ENCODE assay signal across 23 cellular contexts in the genomic region with DNA sequence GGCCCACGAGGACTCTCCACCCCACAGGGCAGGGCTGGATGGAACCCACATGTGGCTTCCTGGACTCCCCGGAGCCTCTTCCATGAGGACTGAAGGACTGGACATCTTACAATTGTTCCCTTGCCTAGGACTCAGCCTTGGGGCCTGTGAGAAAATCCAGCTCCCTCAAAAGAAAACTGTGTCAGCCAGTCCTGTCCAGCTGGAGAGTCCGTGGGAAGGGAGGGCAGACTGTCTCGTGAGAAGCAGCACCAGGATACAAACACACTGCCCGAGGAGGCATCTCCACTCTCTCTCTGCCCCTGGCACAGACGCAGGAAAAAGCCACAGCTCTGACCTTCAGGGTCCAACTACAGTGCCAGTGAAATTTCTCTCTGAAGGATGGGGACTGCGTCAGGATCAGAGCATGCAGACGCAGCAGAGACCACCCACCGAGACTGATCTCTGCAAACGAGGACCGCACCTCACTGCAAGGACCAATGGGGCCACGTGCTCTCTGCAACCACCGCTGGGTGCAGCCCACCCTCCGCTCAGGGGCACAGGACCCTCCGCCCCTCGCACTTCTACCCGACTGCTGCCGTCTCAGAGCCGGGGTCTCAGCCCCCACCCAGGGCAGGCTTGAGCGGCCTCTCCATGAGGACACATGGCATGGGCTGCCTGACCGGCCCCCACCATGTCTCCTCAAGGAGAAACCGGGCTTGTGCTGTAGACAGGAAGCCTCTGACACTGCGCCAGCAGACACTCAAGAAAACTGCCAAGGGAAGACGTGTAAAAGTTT.
A peak's percentile ranks its signal among the peaks of the same experiment; 100 is the strongest.
DNase-seq lines count a peak whose midpoint lies in the region; ATAC-seq, FAIRE-seq and TF ChIP-seq lines count a peak whose summit lies in the region.
"Had no signal": no experiment of that assay in that cellular context is flagged by ENCODE, and none has a peak within 500 bp of the region (broad histone marks: within the 10 kb centered on the region; RNA-seq: fewer than 3 reads in every experiment).

No MANE protein-coding gene starts in this region.

- H3K4me3 ChIP-seq in right cardiac atrium (ENCODE audit: low read length), result no peak overlapping the region
- H3K4me3 ChIP-seq in left ventricle myocardium inferior, result no peak overlapping the region
- no peak overlapping the region for H3K4me3 ChIP-seq in H1 (ENCODE audit: extremely low read depth in 1 of 4, insufficient read depth in 2 of 4, low read depth in 3 of 4, low read length in 4 of 4)
- H3K4me3 ChIP-seq: BLaER1 treated with 17β-estradiol and CSF1 and Interleukin-3, amounts not matched to agents 10 nM and 100 nM; GM12878; GM23338 had no signal

- CTCF ChIA-PET in H1 (lab: Charles Lee; ENCODE audit: partially characterized antibody), result interaction anchor here (1.2 to 1.3 kb wide), 3 partner anchors 20 to 238 kb away, joined by 3 read pairs; no protein-coding TSS in a partner anchor
- CTCF ChIA-PET in activated naive CD4-positive, alpha-beta T cell treated with anti-CD3 and anti-CD28 coated beads, Interleukin-2, amount 10 ng/mL, durations not matched to agents 7 days and 5 days (lab: Charles Lee), result no interaction called here

- H3K4me2 ChIP-seq in H1 (ENCODE audit: insufficient read depth in 1 of 2, low read depth in 2 of 2, low read length in 2 of 2), result no peak overlapping the region
- H3K4me2 ChIP-seq: BLaER1 treated with 17β-estradiol and CSF1 and Interleukin-3, amounts not matched to agents 10 nM and 100 nM; GM23338 had no signal

- H3K36me3 Mint-ChIP-seq in activated naive CD4-positive, alpha-beta T cell treated with anti-CD3 and anti-CD28 coated beads, Interleukin-2, amount 10 ng/mL, durations not matched to agents 7 days and 5 days, result peaks cover 2% of the 10 kb centered on the region

- ATAC-seq in right cardiac atrium (no peak), HG02884 (IDR thresholded peaks at IDR 0.05; ENCODE audit: unreplicated experiment) (no peak)
- ATAC-seq: GM12878, GM23338 had no signal

- no peaks in the 10 kb centered on the region for H3K79me2 ChIP-seq in H1 (ENCODE audit: control insufficient read depth in 1 of 2, insufficient read depth in 2 of 2, low read length in 2 of 2)

- DNase-seq in right cardiac atrium, result peak in 2 of 3 donors; percentile 15 to 36
- no peak for DNase-seq in left ventricle myocardium inferior
- DNase-seq in H1 (ENCODE audit: low read depth in 1 of 2, low spot score in 2 of 2), result no peak
- DNase-seq in mucosa of gallbladder (ENCODE audit: low spot score), result peak; percentile 11
- DNase-seq in activated naive CD4-positive, alpha-beta T cell treated with anti-CD3 and anti-CD28 coated beads, Interleukin-2, amount 10 ng/mL, durations not matched to agents 7 days and 5 days, result no peak
- DNase-seq: CD4-positive, alpha-beta T cell; CD8-positive, alpha-beta memory T cell; DMS 273 treated with DMSO at 0.1 percent for 48 hours; DMS79; EL; GDM1; HCEC 1CT had no signal

- H3K9me3 Mint-ChIP-seq in activated naive CD4-positive, alpha-beta T cell treated with anti-CD3 and anti-CD28 coated beads, Interleukin-2, amount 10 ng/mL, durations not matched to agents 7 days and 5 days, result no peaks in the 10 kb centered on the region
- H3K9me3 Mint-ChIP-seq: CD14-positive monocyte; CD4-positive, alpha-beta T cell; CD8-positive, alpha-beta memory T cell; GM23338 had no signal

- H3K36me3 ChIP-seq in left ventricle myocardium inferior (peaks cover 40% of the 10 kb centered on the region), H1 (ENCODE audit: control insufficient read depth in 2 of 4, insufficient read depth in 4 of 4, low read length in 3 of 4) (no peaks in the 10 kb centered on the region)

- no peak overlapping the region for H3K4me3 Mint-ChIP-seq in activated naive CD4-positive, alpha-beta T cell treated with anti-CD3 and anti-CD28 coated beads, Interleukin-2, amount 10 ng/mL, durations not matched to agents 7 days and 5 days
- H3K4me3 Mint-ChIP-seq: B cell; CD14-positive monocyte; CD4-positive, alpha-beta T cell; CD8-positive, alpha-beta memory T cell; GM23338 had no signal

- H3K14ac ChIP-seq in H1 (ENCODE audit: insufficient read length), result no peak overlapping the region

- H2BK120ac ChIP-seq in H1 (replicated peaks; ENCODE audit: low read depth, low read length), result no peak overlapping the region

- TF ChIP-seq RAD21 in H1 (IDR thresholded peaks at IDR 0.05 in 1 of 2, conservative IDR thresholded peaks at IDR 0.05 in 1 of 2; ENCODE audit: low read depth in 2 of 2, low read length in 2 of 2), result no peak

- no peak overlapping the region for H3K27ac ChIP-seq in right cardiac atrium (ENCODE audit: low read length)
- no peak overlapping the region for H3K27ac ChIP-seq in left ventricle myocardium inferior (replicated peaks)
- H3K27ac ChIP-seq in H1 (ENCODE audit: low read depth, low read length), result no peak overlapping the region
- H3K27ac ChIP-seq: 22Rv1; BLaER1 treated with 17β-estradiol and CSF1 and Interleukin-3, amounts not matched to agents 10 nM and 100 nM had no signal

- H4K20me1 ChIP-seq in H1 (replicated peaks in 1 of 2; ENCODE audit: control insufficient read depth in 1 of 2, insufficient read depth in 2 of 2, low read length in 2 of 2), result no peaks in the 10 kb centered on the region

- no peak overlapping the region for H3K23ac ChIP-seq in H1 (ENCODE audit: insufficient read length)

- no peak overlapping the region for H4K5ac ChIP-seq in H1 (ENCODE audit: insufficient read length, low read depth, low read length)

- no peak for TF ChIP-seq EP300 in H1 (IDR thresholded peaks at IDR 0.05; ENCODE audit: borderline replicate concordance in 1 of 2, low read depth in 2 of 2, low read length in 2 of 2)

- H2AFZ ChIP-seq in H1 (ENCODE audit: low read length), result no peak overlapping the region
- H2AFZ ChIP-seq: GM23338 had no signal

- H3K9me3 ChIP-seq in right cardiac atrium (ENCODE audit: control insufficient read depth, low read length), result no peaks in the 10 kb centered on the region
- no peaks in the 10 kb centered on the region for H3K9me3 ChIP-seq in left ventricle myocardium inferior (replicated peaks)
- no peaks in the 10 kb centered on the region for H3K9me3 ChIP-seq in H1 (ENCODE audit: insufficient read depth in 2 of 2, low read depth in 1 of 2, low read length in 1 of 2)
- H3K9me3 ChIP-seq: BLaER1 treated with 17β-estradiol and CSF1 and Interleukin-3, amounts not matched to agents 10 nM and 100 nM had no signal

- H3K23me2 ChIP-seq in H1 (ENCODE audit: low read depth, low read length), result no peaks in the 10 kb centered on the region

- no peak overlapping the region for H3K18ac ChIP-seq in H1 (ENCODE audit: extremely low read depth, low read length)

- 0 out of 2 replicates have a peak overlapping the region, but pooled peaks have one; percentile 19 for H4K8ac ChIP-seq in H1 (ENCODE audit: extremely low read depth, insufficient read depth, low read length)

- no peak overlapping the region for H2AK5ac ChIP-seq in H1 (ENCODE audit: low read depth, low read length)

- no peak overlapping the region for H3K4ac ChIP-seq in H1 (replicated peaks; ENCODE audit: insufficient read length, low read depth, low read length)

- H2BK12ac ChIP-seq in H1 (ENCODE audit: low read depth, low read length), result no peak overlapping the region

- H2BK20ac ChIP-seq in H1 (ENCODE audit: low read length), result no peak overlapping the region

- H3K4me1 ChIP-seq in right cardiac atrium (ENCODE audit: control insufficient read depth, insufficient read depth, low read length), result no peaks in the 10 kb centered on the region
- H3K4me1 ChIP-seq in left ventricle myocardium inferior, result no peaks in the 10 kb centered on the region
- peaks cover 0 to 3% (median 1%) of the 10 kb centered on the region in 4 experiments; a peak in 4 of 7 replicates for H3K4me1 ChIP-seq in H1 (replicated peaks in 1 of 4; ENCODE audit: control insufficient read depth in 3 of 4, insufficient read depth in 4 of 4, low read length in 3 of 4)

- H3K27me3 ChIP-seq in right cardiac atrium (ENCODE audit: control insufficient read depth, insufficient read depth) (no peaks in the 10 kb centered on the region), left ventricle myocardium inferior (ENCODE audit: low read depth) (no peaks in the 10 kb centered on the region), H1 (replicated peaks in 1 of 4; ENCODE audit: control insufficient read depth in 3 of 4, extremely low read depth in 1 of 4, insufficient read depth in 3 of 4, low read length in 3 of 4) (no peaks in the 10 kb centered on the region)
- H3K27me3 ChIP-seq: BLaER1 treated with 17β-estradiol and CSF1 and Interleukin-3, amounts not matched to agents 10 nM and 100 nM had no signal

- WGBS in right cardiac atrium, result 90% methylated on average over 24 of the region's 24 CpGs
- WGBS in H1 (ENCODE audit: extremely low coverage in 1 of 2, insufficient coverage in 1 of 2, insufficient read length in 1 of 2, insufficient replicate concordance in 2 of 2, low coverage in 1 of 2, low lambda C conversion rate in 2 of 2, missing lambda C conversion rate in 1 of 2), 2 experiments, result 84% methylated on average over 23 of the region's 24 CpGs; no CpG with 5 or more reads in 1 of the 2 experiments

- H3K56ac ChIP-seq in H1 (replicated peaks; ENCODE audit: insufficient read length, low read depth, low read length), result no peak overlapping the region

- H3K27ac Mint-ChIP-seq in activated naive CD4-positive, alpha-beta T cell treated with anti-CD3 and anti-CD28 coated beads, Interleukin-2, amount 10 ng/mL, durations not matched to agents 7 days and 5 days, result no peak overlapping the region
- H3K27ac Mint-ChIP-seq: B cell; CD4-positive, alpha-beta T cell; CD8-positive, alpha-beta memory T cell; GM23338 had no signal

- TF ChIP-seq CTCF in left ventricle myocardium inferior (IDR thresholded peaks at IDR 0.05; ENCODE audit: borderline replicate concordance) (no peak), H1 (IDR thresholded peaks at IDR 0.05; ENCODE audit: control extremely low read depth in 1 of 3, insufficient read depth in 1 of 3, low read depth in 1 of 3, low read length in 3 of 3) (no peak)

- TF ChIP-seq POLR2A in H1 (IDR thresholded peaks at IDR 0.05; ENCODE audit: control extremely low read depth in 1 of 2, low read depth in 2 of 2, low read length in 2 of 2), result no peak

- intact Hi-C loops in right cardiac atrium (cut with DNase I), result no loop called here
- intact Hi-C loops in left ventricle myocardium inferior (cut with micrococcal nuclease), result no loop called here

- POLR2A ChIA-PET in H1 (lab: Charles Lee; ENCODE audit: partially characterized antibody), result no interaction called here

- H2BK15ac ChIP-seq in H1 (ENCODE audit: low read length), result no peak overlapping the region

- no peaks in the 10 kb centered on the region for H3K27me3 Mint-ChIP-seq in activated naive CD4-positive, alpha-beta T cell treated with anti-CD3 and anti-CD28 coated beads, Interleukin-2, amount 10 ng/mL, durations not matched to agents 7 days and 5 days
- H3K27me3 Mint-ChIP-seq: B cell; CD4-positive, alpha-beta T cell; CD8-positive, alpha-beta memory T cell had no signal

- no peak overlapping the region for H4K91ac ChIP-seq in H1 (replicated peaks; ENCODE audit: insufficient read length, low read length)

- no peak for FAIRE-seq in H1 (lab: Jason Lieb, UNC)
- FAIRE-seq: A204.1, D721Med, GM12878, GM19239, H54 had no signal

- no peaks in the 10 kb centered on the region for H3K4me1 Mint-ChIP-seq in activated naive CD4-positive, alpha-beta T cell treated with anti-CD3 and anti-CD28 coated beads, Interleukin-2, amount 10 ng/mL, durations not matched to agents 7 days and 5 days
- H3K4me1 Mint-ChIP-seq: B cell; CD14-positive monocyte; CD8-positive, alpha-beta memory T cell had no signal

- no peaks in the 10 kb centered on the region for H3K79me1 ChIP-seq in H1 (ENCODE audit: low read depth, low read length)

- no peak overlapping the region for H3K9ac ChIP-seq in H1 (replicated peaks in 1 of 4; ENCODE audit: extremely low read depth in 1 of 4, low read depth in 3 of 4, low read length in 3 of 4)
- H3K9ac ChIP-seq: BLaER1 treated with 17β-estradiol and CSF1 and Interleukin-3, amounts not matched to agents 10 nM and 100 nM had no signal

- H2BK5ac ChIP-seq in H1 (ENCODE audit: low read depth, low read length), result no peak overlapping the region

Comparison
In these comparisons a context has a peak if more than half of its experiments do, and no peak if none do; other contexts are left out.
1. DNase-seq: peak in right cardiac atrium (2 of 3) and mucosa of gallbladder (single experiment); none in left ventricle myocardium inferior (single experiment), H1 (0 of 2) and activated naive CD4-positive, alpha-beta T cell treated with anti-CD3 and anti-CD28 coated beads, Interleukin-2, amount 10 ng/mL, durations not matched to agents 7 days and 5 days (single experiment).